14 cellular contexts compared by ENCODE assay signal in the genomic region with DNA sequence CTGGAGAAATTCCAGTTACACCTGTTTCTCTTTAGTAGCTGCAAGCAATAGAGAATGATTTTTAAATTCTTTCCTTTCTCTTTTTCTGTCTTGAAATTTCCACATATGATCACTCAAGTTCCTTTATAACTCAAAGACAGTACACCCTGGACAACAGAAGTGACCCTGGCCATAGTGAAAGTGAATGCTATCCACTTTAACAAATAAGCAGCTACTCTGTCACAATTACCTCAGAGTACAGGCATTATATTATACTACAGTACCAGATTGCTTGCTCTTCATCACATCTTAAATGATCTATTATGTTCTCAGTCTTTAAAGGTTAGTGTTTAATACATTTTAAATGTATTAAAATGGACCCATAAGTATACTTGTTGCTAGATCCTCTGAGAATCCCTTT.
"Had no signal": no experiment of that assay in that cellular context is flagged by ENCODE, and none has a peak within 500 bp of the region (broad histone marks: within the 10 kb centered on the region; RNA-seq: fewer than 3 reads in every experiment).

No MANE protein-coding gene starts in this region.

- H3K27ac Mint-ChIP-seq: dendritic cell treated with granulocyte-macrophage colony-stimulating factor and Interleukin-4, amounts not matched to agents 40 ng/mL and 50 ng/mL, for 4 days had no signal

- H3K4me1 ChIP-seq: thyroid gland, vagina had no signal

- H3K27me3 Mint-ChIP-seq: activated naive CD4-positive, alpha-beta T cell treated with anti-CD3 and anti-CD28 coated beads, Interleukin-2, amount 50 U/mL, for 24 hours; dendritic cell treated with granulocyte-macrophage colony-stimulating factor and Interleukin-4, amounts not matched to agents 40 ng/mL and 50 ng/mL, for 4 days had no signal

- H3K9me3 ChIP-seq: gastroesophageal sphincter, neutrophil, thyroid gland, vagina had no signal

- H3K36me3 ChIP-seq: neutrophil, thyroid gland, vagina had no signal

- H3K4me3 Mint-ChIP-seq: activated naive CD4-positive, alpha-beta T cell treated with anti-CD3 and anti-CD28 coated beads, Interleukin-2, amount 50 U/mL, for 24 hours; dendritic cell treated with granulocyte-macrophage colony-stimulating factor and Interleukin-4, amounts not matched to agents 40 ng/mL and 50 ng/mL, for 4 days; mesothelial cell of epicardium had no signal

- DNase-seq: activated CD4-positive, alpha-beta T cell treated with anti-CD3 and anti-CD28 coated beads, Interleukin-2, amount 50 U/mL, for 1 hour; activated CD4-positive, CD25-positive, alpha-beta regulatory T cell; activated effector memory CD4-positive, alpha-beta T cell treated with Interleukin-2 at 50 U/mL for 16 hours; activated T-cell treated with anti-CD3 and anti-CD28 coated beads for 4 hours; central memory CD4-positive, alpha-beta T cell; posterior cingulate gyrus; thyroid gland had no signal

- H3K4me3 ChIP-seq: gastroesophageal sphincter, skin epidermis, thyroid gland, vagina had no signal

- ATAC-seq: gastroesophageal sphincter had no signal

- H3K9me3 Mint-ChIP-seq: activated naive CD4-positive, alpha-beta T cell treated with anti-CD3 and anti-CD28 coated beads, Interleukin-2, amount 50 U/mL, for 24 hours; dendritic cell treated with granulocyte-macrophage colony-stimulating factor and Interleukin-4, amounts not matched to agents 40 ng/mL and 50 ng/mL, for 4 days; mesothelial cell of epicardium had no signal

- H3K27ac ChIP-seq: neutrophil, skin epidermis, thyroid gland, vagina had no signal

- H3K27me3 ChIP-seq: gastroesophageal sphincter, neutrophil, thyroid gland, vagina had no signal
